ENCODE assay signal across 27 cellular contexts in the genomic region with DNA sequence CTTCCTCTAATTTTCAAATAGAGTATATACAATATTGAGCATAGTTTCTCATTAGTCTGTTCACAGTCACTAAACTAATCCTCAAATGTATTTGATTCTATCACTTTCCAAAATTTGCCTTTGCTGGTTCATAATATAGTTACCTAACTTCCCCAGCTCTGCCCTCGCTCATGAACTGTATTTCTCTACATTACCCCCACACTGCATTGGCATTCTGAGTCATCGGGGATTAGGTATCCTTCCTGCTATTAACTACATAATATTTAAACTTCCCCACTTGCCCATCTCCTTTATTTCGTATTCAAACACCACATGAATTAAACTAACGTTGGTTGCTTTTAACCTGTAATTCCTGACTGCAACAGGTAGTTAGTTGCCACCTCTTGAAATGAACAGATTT. TPM values are rescaled to one million over a fixed set of nuclear protein-coding genes. Genes with fewer than 3 reads are reported as not detected.
DNase-seq lines count a peak whose midpoint lies in the region; ATAC-seq, FAIRE-seq and TF ChIP-seq lines count a peak whose summit lies in the region.
"Had no signal": no experiment of that assay in that cellular context is flagged by ENCODE, and none has a peak within 500 bp of the region (broad histone marks: within the 10 kb centered on the region; RNA-seq: fewer than 3 reads in every experiment).

No MANE protein-coding gene starts in this region.

- H3K27me3 ChIP-seq in A673 (replicated peaks; ENCODE audit: insufficient read depth, low read depth, low read length, poor library complexity) (no peaks in the 10 kb centered on the region), RWPE2 (ENCODE audit: insufficient read depth, poor library complexity, severe bottlenecking) (no peaks in the 10 kb centered on the region), foreskin keratinocyte (no peaks in the 10 kb centered on the region)
- H3K27me3 ChIP-seq: BLaER1 treated with 17β-estradiol and CSF1 and Interleukin-3, amounts not matched to agents 10 nM and 100 nM; heart right ventricle; pancreas; right atrium auricular region had no signal

- H3K9me3 ChIP-seq in A673 (ENCODE audit: low read depth, low read length, poor library complexity, severe bottlenecking) (no peaks in the 10 kb centered on the region), HEK293 (ENCODE audit: control insufficient read depth, insufficient read depth, low read depth, low read length) (no peaks in the 10 kb centered on the region), RWPE2 (ENCODE audit: severe bottlenecking) (no peaks in the 10 kb centered on the region), kidney (ENCODE audit: control insufficient read depth in 1 of 2, low read length in 2 of 2) (no peaks in the 10 kb centered on the region)
- H3K9me3 ChIP-seq: HAP-1, heart right ventricle, pancreas, right atrium auricular region had no signal

- ATAC-seq in RWPE2 (ENCODE audit: low read depth) (peak; percentile 89), foreskin keratinocyte (peak; percentile 71)
- ATAC-seq: Panc1, pancreas had no signal

- H3K9ac ChIP-seq in kidney (ENCODE audit: low read length in 2 of 2): no peak overlapping the region
- H3K9ac ChIP-seq: BLaER1 treated with 17β-estradiol and CSF1 and Interleukin-3, amounts not matched to agents 10 nM and 100 nM had no signal

- H3K4me1 ChIP-seq in A673 (ENCODE audit: insufficient read depth, low read length, poor library complexity, severe bottlenecking) (no peaks in the 10 kb centered on the region), HEK293 (ENCODE audit: control insufficient read depth, insufficient read depth, low read length) (no peaks in the 10 kb centered on the region), RWPE2 (ENCODE audit: insufficient read depth, poor library complexity, severe bottlenecking) (peaks cover 31% of the 10 kb centered on the region), foreskin keratinocyte (peaks cover 27% of the 10 kb centered on the region), kidney (ENCODE audit: control insufficient read depth in 1 of 2, insufficient read depth in 1 of 2, low read depth in 1 of 2, low read length in 2 of 2) (no peaks in the 10 kb centered on the region)
- H3K4me1 ChIP-seq: BLaER1 treated with 17β-estradiol and CSF1 and Interleukin-3, amounts not matched to agents 10 nM and 100 nM; pancreas had no signal

- H3K36me3 ChIP-seq in A673 (ENCODE audit: insufficient read depth, low read length, poor library complexity, severe bottlenecking): no peaks in the 10 kb centered on the region
- no peaks in the 10 kb centered on the region; a peak in 1 of 3 replicates for H3K36me3 ChIP-seq in HEK293 (ENCODE audit: control insufficient read depth in 2 of 2, insufficient read depth in 1 of 2, low read length in 2 of 2)
- no peaks in the 10 kb centered on the region for H3K36me3 ChIP-seq in RWPE2 (ENCODE audit: low read depth)
- H3K36me3 ChIP-seq in kidney (ENCODE audit: control insufficient read depth in 1 of 2, insufficient read depth in 2 of 2, low read length in 2 of 2): no peaks in the 10 kb centered on the region
- H3K36me3 ChIP-seq: HAP-1, pancreas, right atrium auricular region had no signal

- POLR2A ChIA-PET in A673 (lab: Charles Lee; ENCODE audit: low non-redundant PET): no interaction called here
- POLR2A ChIA-PET in HEK293 (lab: Yijun Ruan, JAX): interaction anchor here (0.7 kb wide), 1 partner anchor 25 kb away, joined by 3 read pairs; no protein-coding TSS in a partner anchor

- no TSS peak for BruUV-seq in A673 (replicated peaks; lab: Mats Ljungman, UMichigan)

- no peak overlapping the region for H3K4me3 ChIP-seq in A673 (ENCODE audit: low read depth, low read length, poor library complexity, severe bottlenecking)
- H3K4me3 ChIP-seq in HEK293 (ENCODE audit: low read depth, low read length): no peak overlapping the region
- H3K4me3 ChIP-seq in RWPE2 (ENCODE audit: severe bottlenecking): no peak overlapping the region
- H3K4me3 ChIP-seq in kidney (ENCODE audit: low read length in 2 of 2): no peak overlapping the region
- H3K4me3 ChIP-seq: BLaER1 treated with 17β-estradiol and CSF1 and Interleukin-3, amounts not matched to agents 10 nM and 100 nM; HAP-1; heart right ventricle; pancreas; right atrium auricular region had no signal

- H3K27ac ChIP-seq in A673 (ENCODE audit: low read depth, low read length, poor library complexity, severe bottlenecking) (no peak overlapping the region), HEK293 (ENCODE audit: extremely low read depth, low read depth, low read length) (no peak overlapping the region), RWPE2 (ENCODE audit: poor library complexity, severe bottlenecking) (peak overlapping the region; percentile 64), foreskin keratinocyte (no peak overlapping the region), kidney (ENCODE audit: low read depth in 2 of 2, low read length in 2 of 2) (no peak overlapping the region)
- H3K27ac ChIP-seq: BLaER1 treated with 17β-estradiol and CSF1 and Interleukin-3, amounts not matched to agents 10 nM and 100 nM; pancreas; right atrium auricular region; VCaP had no signal

- peak; percentile 23 for DNase-seq in A673 (ENCODE audit: low spot score)
- DNase-seq in RWPE2 (ENCODE audit: low spot score): no peak
- DNase-seq in foreskin keratinocyte: peak in 1 of 2 donors; percentile 55
- DNase-seq in NOMO-1 (lab: John Stamatoyannopoulos, UW; ENCODE audit: unreplicated experiment in 2 of 2): no peak
- DNase-seq in kidney: no peak
- no peak for DNase-seq in Kasumi-1 (lab: John Stamatoyannopoulos, UW)
- no peak for DNase-seq in stimulated activated naive CD4-positive, alpha-beta T cell (lab: John Stamatoyannopoulos, UW)
- DNase-seq: activated CD4-positive, alpha-beta T cell treated with anti-CD3 and anti-CD28 coated beads for 4 hours; activated effector memory CD4-positive, alpha-beta T cell treated with anti-CD3 and anti-CD28 coated beads, Interleukin-2, amount 50 U/mL, for 16 hours; activated T-cell treated with anti-CD3 and anti-CD28 coated beads, Interleukin-2, amount 50 U/mL, for 1 hour; DMS79 treated with DMSO at 0.1 percent for 48 hours; heart right ventricle; left cardiac atrium; NCI-H1105; NCI-H187 treated with DMSO at 0.1 percent for 48 hours; NCI-H2171 treated with DMSO at 0.1 percent for 48 hours; NCI-H524 treated with DMSO at 0.1 percent for 48 hours; NK-92 treated with Interleukin-12 subunit alpha and Interleukin-12 subunit beta, amount 100 ng/mL, for 24 hours; pancreas; stimulated activated CD4-positive, alpha-beta T cell treated with anti-CD3 and anti-CD28 coated beads, Interleukin-12 subunit alpha, Interleukin-12 subunit beta, amount 100 ng/mL, for 4 hours; stimulated activated CD4-positive, alpha-beta T cell treated with anti-CD3 and anti-CD28 coated beads, Interleukin-4, amount 100 ng/mL, for 1 hour had no signal

- no peak for TF ChIP-seq CTCF in A673 (conservative IDR thresholded peaks at IDR 0.05; ENCODE audit: low read depth, low read length)
- no peak for TF ChIP-seq CTCF in HEK293 (tag by site-specific recombination; IDR thresholded peaks at IDR 0.05)
- no peak for TF ChIP-seq CTCF in RWPE2 (IDR thresholded peaks at IDR 0.05; ENCODE audit: poor library complexity, severe bottlenecking)
- no peak for TF ChIP-seq CTCF in foreskin keratinocyte (conservative IDR thresholded peaks at IDR 0.05)
- TF ChIP-seq CTCF in kidney (IDR thresholded peaks at IDR 0.05; ENCODE audit: borderline replicate concordance, extremely low read depth, insufficient read depth): no peak

- FAIRE-seq in kidney (lab: Jason Lieb, UNC): no peak
- FAIRE-seq: pancreas had no signal

- CTCF ChIA-PET in A673 (lab: Charles Lee): no interaction called here
- CTCF ChIA-PET in HEK293 (lab: Yijun Ruan, JAX): no interaction called here

- intact Hi-C loops in A673 (cut with micrococcal nuclease; ENCODE audit: unreplicated experiment) (no loop called here), kidney (cut with DNase I) (no loop called here)

TF ChIP-seq in HEK293, 187 proteins besides CTCF, POLR2A, EP300 and RAD21:
- TF ChIP-seq SCRT2 (tag by site-specific recombination; IDR thresholded peaks at IDR 0.05): 0 out of 2 replicates have a peak, but pooled peaks have one; percentile 59
- TF ChIP-seq, protein P1, sequence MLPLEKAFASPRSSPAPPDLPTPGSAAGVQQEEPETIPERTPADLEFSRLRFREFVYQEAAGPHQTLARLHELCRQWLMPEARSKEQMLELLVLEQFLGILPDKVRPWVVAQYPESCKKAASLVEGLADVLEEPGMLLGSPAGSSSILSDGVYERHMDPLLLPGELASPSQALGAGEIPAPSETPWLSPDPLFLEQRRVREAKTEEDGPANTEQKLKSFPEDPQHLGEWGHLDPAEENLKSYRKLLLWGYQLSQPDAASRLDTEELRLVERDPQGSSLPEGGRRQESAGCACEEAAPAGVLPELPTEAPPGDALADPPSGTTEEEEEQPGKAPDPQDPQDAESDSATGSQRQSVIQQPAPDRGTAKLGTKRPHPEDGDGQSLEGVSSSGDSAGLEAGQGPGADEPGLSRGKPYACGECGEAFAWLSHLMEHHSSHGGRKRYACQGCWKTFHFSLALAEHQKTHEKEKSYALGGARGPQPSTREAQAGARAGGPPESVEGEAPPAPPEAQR (tag by site-specific recombination; IDR thresholded peaks at IDR 0.05): no peak

RNA-seq across cellular contexts. Expression of a gene that starts 14.8 kb away (rescaled TPM):
- total RNA-seq in A673 (2021): 69.1 and 77.4 TPM in 2 replicates
- 44.6 and 47.6 TPM in 2 replicates for total RNA-seq in foreskin keratinocyte
- polyA plus RNA-seq in foreskin keratinocyte: 5.1 and 5.9 TPM in 2 replicates
- 71.5 TPM for total RNA-seq in kidney
- polyA plus RNA-seq in kidney (ENCODE audit: insufficient read depth, low read depth, low replicate concordance): 6.8 TPM
